In the genomic region with DNA sequence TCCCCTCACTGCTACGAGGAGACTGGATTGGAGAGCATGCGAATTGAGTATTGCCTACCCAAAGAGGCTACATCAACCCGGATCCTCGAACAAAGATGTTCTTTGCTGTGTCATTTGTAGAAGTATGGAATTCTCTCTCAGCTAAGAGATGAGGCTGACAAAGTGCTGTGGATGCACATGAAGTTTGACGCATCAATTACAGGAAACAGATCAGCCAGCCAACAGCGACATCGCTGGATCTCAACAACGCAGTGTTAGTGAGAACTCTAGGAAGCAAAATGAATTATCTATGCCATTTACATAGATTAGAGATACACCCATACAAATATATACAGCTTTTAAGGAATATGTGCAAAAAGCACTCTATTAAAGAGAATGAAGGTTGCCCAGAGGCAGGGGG, we compare ENCODE assay signal across 1 cellular context.
TF ChIP-seq lines count a peak whose summit lies in the region.

No MANE protein-coding gene starts in this region.

TF ChIP-seq in HepG2, 621 proteins besides CTCF, POLR2A, EP300 and RAD21 (continued from another document):
- no peak for TF ChIP-seq ZBTB40 (IDR thresholded peaks at IDR 0.05)
- no peak for TF ChIP-seq ZBTB40 (CRISPR knock-in tag; IDR thresholded peaks at IDR 0.05)
- TF ChIP-seq AKAP8 (CRISPR knock-in tag; IDR thresholded peaks at IDR 0.05): no peak
- TF ChIP-seq ZNF567 (CRISPR knock-in tag; IDR thresholded peaks at IDR 0.05; ENCODE audit: borderline replicate concordance): no peak
- no peak for TF ChIP-seq SKI (IDR thresholded peaks at IDR 0.05; ENCODE audit: partially characterized antibody)
